22 cellular contexts compared by ENCODE assay signal in the genomic region with DNA sequence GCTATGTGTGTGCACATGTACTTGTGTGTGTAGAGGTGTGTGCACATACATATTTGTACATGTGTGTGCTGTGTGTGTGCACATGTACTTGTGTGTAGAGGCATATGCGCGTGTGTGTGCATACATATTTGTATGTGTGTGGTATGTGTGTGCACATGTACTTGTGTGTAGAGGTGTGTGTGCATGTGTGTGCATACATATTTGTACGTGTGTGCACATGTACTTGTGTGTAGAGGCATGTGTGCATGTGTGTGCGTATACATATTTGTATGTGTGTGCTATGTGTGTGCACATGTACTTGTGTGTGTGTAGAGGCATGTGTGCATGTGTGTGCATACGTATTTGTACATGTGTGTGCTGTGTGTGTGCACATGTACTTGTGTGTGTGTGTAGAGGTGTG.
"Had no signal": no experiment of that assay in that cellular context is flagged by ENCODE, and none has a peak within 500 bp of the region (broad histone marks: within the 10 kb centered on the region; RNA-seq: fewer than 3 reads in every experiment).

No MANE protein-coding gene starts in this region.

- DNase-seq: Karpas-422, KG1, MG63, NCI-H1092, NCI-H1105 treated with DMSO at 0.1 percent for 48 hours, NCI-H1417 treated with DMSO at 0.1 percent for 48 hours, NCI-H146, NCI-H1694 treated with DMSO at 0.1 percent for 48 hours, NCI-H1930, NCI-H2081, NCI-H2107, NCI-H2227 treated with DMSO at 0.1 percent for 48 hours, NCI-H524, NCI-H526 treated with DMSO at 0.1 percent for 48 hours, NCI-H748 treated with DMSO at 0.1 percent for 48 hours, Right ventricle myocardium superior, RPMI8226, SIG-M5 had no signal

- H3K9me3 ChIP-seq: MG63 had no signal

- H3K4me3 ChIP-seq: MG63, SJSA1, SK-N-MC had no signal

- FAIRE-seq: RCC 7860 had no signal

- H3K27me3 ChIP-seq: MG63, SJSA1 had no signal

- H3K27ac ChIP-seq: HL-60, SJSA1, SK-N-MC had no signal

- H3K36me3 ChIP-seq: MG63, SJSA1 had no signal

- H3K4me1 ChIP-seq: SJSA1 had no signal
